In genomic region chr15:100592898-100593297, GRCh38 we compare ENCODE assay signal across 14 cellular contexts. TPM values are rescaled to one million over a fixed set of nuclear protein-coding genes. Genes with fewer than 3 reads are reported as not detected.
DNase-seq lines count a peak whose midpoint lies in the region; ATAC-seq and TF ChIP-seq lines count a peak whose summit lies in the region.
"Had no signal": no experiment of that assay in that cellular context is flagged by ENCODE, and none has a peak within 500 bp of the region (broad histone marks: within the 10 kb centered on the region; RNA-seq: fewer than 3 reads in every experiment).

No MANE protein-coding gene starts in this region.

- POLR2A ChIA-PET in HEK293 (lab: Yijun Ruan, JAX): interaction anchor here (1.6 kb wide), 1 partner anchor 9 kb away, joined by 8 read pairs; the partner anchor contains the start of genes ASB7 and LINS1

- H3K9me3 Mint-ChIP-seq in activated T-helper 2 cell treated with anti-CD3 and anti-CD28 coated beads, Interferon-gamma antibody, Interleukin-2, Interleukin-4, amounts not matched to agents 10 μg/mL and 5 μg/mL and 100 μg/mL, durations not matched to agents 14 hours and 24 hours and 36 hours: peaks cover 33% of the 10 kb centered on the region

- H3K9me3 ChIP-seq in HEK293 (ENCODE audit: control insufficient read depth, insufficient read depth, low read depth, low read length): no peaks in the 10 kb centered on the region; the same call in 1 of the 2 replicates

- H3K4me3 Mint-ChIP-seq in activated T-helper 2 cell treated with anti-CD3 and anti-CD28 coated beads, Interferon-gamma antibody, Interleukin-2, Interleukin-4, amounts not matched to agents 10 μg/mL and 5 μg/mL and 100 μg/mL, durations not matched to agents 14 hours and 24 hours and 36 hours (ENCODE audit: low read depth): no peak overlapping the region
- H3K4me3 Mint-ChIP-seq: CD14-positive monocyte, nephron progenitor cell had no signal

- CTCF ChIA-PET in HEK293 (lab: Yijun Ruan, JAX): interaction anchor here (0.6 to 1.5 kb wide), 4 partner anchors 21 to 251 kb away, joined by 3 to 4 read pairs (median 4); partner anchors contain the start of gene ADAMTS17

- peaks cover 63% of the 10 kb centered on the region for H3K36me3 Mint-ChIP-seq in activated T-helper 2 cell treated with anti-CD3 and anti-CD28 coated beads, Interferon-gamma antibody, Interleukin-2, Interleukin-4, amounts not matched to agents 10 μg/mL and 5 μg/mL and 100 μg/mL, durations not matched to agents 14 hours and 24 hours and 36 hours (ENCODE audit: low read depth)

- no peak overlapping the region for H3K27ac ChIP-seq in HEK293 (ENCODE audit: extremely low read depth, low read depth, low read length)
- H3K27ac ChIP-seq: coronary artery had no signal

- DNase-seq in COLO829 (ENCODE audit: low spot score): peak; percentile 50
- no peak for DNase-seq in activated T-helper 2 cell treated with anti-CD3 and anti-CD28 coated beads, Interferon-gamma antibody, Interleukin-2, Interleukin-4, amounts not matched to agents 10 μg/mL and 5 μg/mL and 100 μg/mL, durations not matched to agents 14 hours and 24 hours and 36 hours (ENCODE audit: low spot score)
- DNase-seq in iris pigment epithelial cell (ENCODE audit: low read depth): peak; percentile 94
- no peak for DNase-seq in NCI-H524 (lab: John Stamatoyannopoulos, UW)
- DNase-seq: amygdala, NCI-H2107, nephron progenitor cell, trophoblast cell had no signal

- intact Hi-C loops in activated T-helper 2 cell treated with anti-CD3 and anti-CD28 coated beads, Interferon-gamma antibody, Interleukin-2, Interleukin-4, amounts not matched to agents 10 μg/mL and 5 μg/mL and 100 μg/mL, durations not matched to agents 14 hours and 24 hours and 36 hours (cut with micrococcal nuclease): loop anchor here (10.0 kb wide), 2 partner anchors 612 to 768 kb away; no protein-coding TSS in a partner anchor

- H3K4me1 Mint-ChIP-seq in activated T-helper 2 cell treated with anti-CD3 and anti-CD28 coated beads, Interferon-gamma antibody, Interleukin-2, Interleukin-4, amounts not matched to agents 10 μg/mL and 5 μg/mL and 100 μg/mL, durations not matched to agents 14 hours and 24 hours and 36 hours (ENCODE audit: low read depth): peaks cover 45% of the 10 kb centered on the region
- H3K4me1 Mint-ChIP-seq: nephron progenitor cell had no signal

- ATAC-seq in HG02623 (IDR thresholded peaks at IDR 0.05; ENCODE audit: unreplicated experiment) (no peak), HG03135 (IDR thresholded peaks at IDR 0.05; ENCODE audit: unreplicated experiment) (no peak)
- ATAC-seq: Right ventricle myocardium inferior had no signal

- peaks cover 12% of the 10 kb centered on the region; the same call in 1 of the 2 replicates for H3K4me1 ChIP-seq in HEK293 (ENCODE audit: control insufficient read depth, insufficient read depth, low read length)

- TF ChIP-seq CTCF in HEK293 (tag by site-specific recombination; IDR thresholded peaks at IDR 0.05): no peak

- H3K27me3 Mint-ChIP-seq in activated T-helper 2 cell treated with anti-CD3 and anti-CD28 coated beads, Interferon-gamma antibody, Interleukin-2, Interleukin-4, amounts not matched to agents 10 μg/mL and 5 μg/mL and 100 μg/mL, durations not matched to agents 14 hours and 24 hours and 36 hours (ENCODE audit: low read depth): no peaks in the 10 kb centered on the region

- no peak overlapping the region for H3K4me3 ChIP-seq in HEK293 (ENCODE audit: low read depth, low read length)
- H3K4me3 ChIP-seq: coronary artery had no signal

- peak overlapping the region; percentile 84 for H3K27ac Mint-ChIP-seq in activated T-helper 2 cell treated with anti-CD3 and anti-CD28 coated beads, Interferon-gamma antibody, Interleukin-2, Interleukin-4, amounts not matched to agents 10 μg/mL and 5 μg/mL and 100 μg/mL, durations not matched to agents 14 hours and 24 hours and 36 hours
- H3K27ac Mint-ChIP-seq: nephron progenitor cell had no signal

- no peaks in the 10 kb centered on the region for H3K36me3 ChIP-seq in HEK293 (ENCODE audit: control insufficient read depth in 2 of 2, insufficient read depth in 1 of 2, low read length in 2 of 2)

TF ChIP-seq in HEK293, 187 proteins besides CTCF, POLR2A, EP300 and RAD21:
- TF ChIP-seq MZF1 (tag by site-specific recombination; IDR thresholded peaks at IDR 0.05; ENCODE audit: borderline replicate concordance) (no peak), MYNN (tag by site-specific recombination; IDR thresholded peaks at IDR 0.05; ENCODE audit: borderline replicate concordance) (no peak), MEIS1 (CRISPR knock-in tag; IDR thresholded peaks at IDR 0.05; ENCODE audit: borderline replicate concordance) (peak; percentile 68; the same call in 1 of the 2 replicates), ZBTB26 (tag by site-specific recombination; optimal IDR thresholded peaks at IDR 0.05) (no peak), YY2 (tag by site-specific recombination; IDR thresholded peaks at IDR 0.05) (no peak)

RNA-seq across cellular contexts. Expression of gene LINS1, which starts 9.1 kb away (rescaled TPM):
- total RNA-seq in activated T-helper 2 cell treated with anti-CD3 and anti-CD28 coated beads, Interferon-gamma antibody, Interleukin-2, Interleukin-4, amounts not matched to agents 10 μg/mL and 5 μg/mL and 100 μg/mL, durations not matched to agents 14 hours and 24 hours and 36 hours: 39.2 and 46.8 TPM in 2 replicates

RNA-seq across cellular contexts. Expression of gene ASB7, which starts 9.5 kb away (rescaled TPM):
- total RNA-seq in activated T-helper 2 cell treated with anti-CD3 and anti-CD28 coated beads, Interferon-gamma antibody, Interleukin-2, Interleukin-4, amounts not matched to agents 10 μg/mL and 5 μg/mL and 100 μg/mL, durations not matched to agents 14 hours and 24 hours and 36 hours: 18.0 and 19.9 TPM in 2 replicates

Comparison
In these comparisons a context has a peak if more than half of its experiments do, and no peak if none do; other contexts are left out.
1. DNase-seq: peak in COLO829 (single experiment) and iris pigment epithelial cell (single experiment); none in activated T-helper 2 cell treated with anti-CD3 and anti-CD28 coated beads, Interferon-gamma antibody, Interleukin-2, Interleukin-4, amounts not matched to agents 10 μg/mL and 5 μg/mL and 100 μg/mL, durations not matched to agents 14 hours and 24 hours and 36 hours (single experiment) and NCI-H524 (0 of 2).